8 cellular contexts compared by ENCODE assay signal in the genomic region with DNA sequence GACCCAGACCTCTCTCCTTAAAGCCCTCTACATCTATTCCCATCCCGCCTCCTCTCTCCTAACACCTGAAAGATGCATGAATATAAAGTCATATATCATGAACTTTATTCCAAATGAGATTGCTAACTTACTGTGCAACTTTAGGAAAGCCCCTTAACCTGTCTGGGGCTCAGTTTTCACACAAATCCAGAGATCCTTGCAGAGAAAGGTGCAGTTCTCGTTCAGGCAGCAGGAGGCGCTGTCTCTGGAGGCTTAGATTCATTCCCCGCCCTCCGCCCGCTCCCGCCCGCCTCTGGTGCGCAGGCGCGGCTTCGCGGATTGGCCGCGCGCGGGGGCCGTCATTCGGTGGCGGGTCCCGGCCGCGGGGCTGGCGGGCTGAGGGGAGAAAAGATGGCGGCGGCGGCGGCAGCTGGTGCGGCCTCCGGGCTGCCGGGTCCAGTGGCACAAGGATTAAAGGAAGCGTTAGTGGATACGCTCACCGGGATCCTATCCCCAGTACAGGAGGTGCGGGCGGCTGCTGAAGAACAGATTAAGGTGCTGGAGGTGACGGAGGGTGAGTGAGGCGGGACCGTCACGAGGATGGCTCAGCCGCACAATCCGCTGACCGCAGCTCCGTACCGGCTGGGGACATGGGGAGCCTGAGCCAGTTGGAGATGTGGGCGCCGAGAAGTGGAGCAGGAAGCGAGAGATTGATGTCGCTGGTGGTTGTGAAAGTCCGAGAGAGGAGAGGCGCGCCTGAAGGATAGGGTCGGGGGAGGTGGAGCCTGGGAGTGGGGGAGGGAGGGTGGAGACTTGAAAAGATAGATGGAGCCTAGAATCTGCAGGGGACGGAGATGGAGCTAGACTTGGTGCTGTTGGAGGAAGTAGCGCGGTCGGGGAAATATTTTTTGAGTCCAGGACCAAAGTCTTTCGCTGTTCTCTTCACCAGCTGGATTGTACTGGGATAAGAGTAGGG. TPM values are rescaled to one million over a fixed set of nuclear protein-coding genes. Genes with fewer than 3 reads are reported as not detected.
DNase-seq lines count a peak whose midpoint lies in the region; TF ChIP-seq lines count a peak whose summit lies in the region.

A gene (plus strand): TSS at position 338 of the 955 bp plus-strand sequence. CDS start 53 bp downstream, at position 391.

- peaks cover 80% of the 10 kb centered on the region for H3K4me1 Mint-ChIP-seq in nephron progenitor cell
- peaks cover 48% of the 10 kb centered on the region for H3K4me1 Mint-ChIP-seq in stimulated activated naive CD8-positive, alpha-beta T cell treated with anti-CD3 and anti-CD28 coated beads, Interleukin-15, Interleukin-2, amounts not matched to agents 100 ng/mL and 50 ng/mL, for 24 hours (ENCODE audit: low read depth)

- H3K36me3 ChIP-seq in H7 (replicated peaks; ENCODE audit: control insufficient read depth, insufficient read depth, low read length): no peaks in the 10 kb centered on the region

- peak within 1 kb of the TSS; percentile 98 for H3K27ac Mint-ChIP-seq in nephron progenitor cell
- H3K27ac Mint-ChIP-seq in stimulated activated naive CD8-positive, alpha-beta T cell treated with anti-CD3 and anti-CD28 coated beads, Interleukin-15, Interleukin-2, amounts not matched to agents 100 ng/mL and 50 ng/mL, for 24 hours: peak within 1 kb of the TSS; percentile 98

- in situ Hi-C loops in G401 (cut with HindIII; ENCODE audit: low sequenced_read_pairs): no loop called here

- peak; percentile 93 for TF ChIP-seq CTCF in nephron progenitor cell (IDR thresholded peaks at IDR 0.05)

- DNase-seq in G401 (ENCODE audit: low spot score): peak; percentile 91
- DNase-seq in H7: peak; percentile 99
- peak; percentile 91 for DNase-seq in M059J (ENCODE audit: low read depth)
- DNase-seq in SHP77 treated with DMSO at 0.1 percent for 48 hours (lab: John Stamatoyannopoulos, UW): peak; percentile 48
- DNase-seq in activated effector memory CD4-positive, alpha-beta T cell treated with anti-CD3 and anti-CD28 coated beads, Interleukin-2, amount 50 U/mL, for 16 hours: peak; percentile 98
- DNase-seq in fibroblast of the conjunctiva (ENCODE audit: low read depth): peak; percentile 89
- peak; percentile 99 for DNase-seq in nephron progenitor cell

- peaks cover 2% of the 10 kb centered on the region for H3K36me3 Mint-ChIP-seq in nephron progenitor cell (ENCODE audit: low read depth)
- peaks cover 23% of the 10 kb centered on the region for H3K36me3 Mint-ChIP-seq in stimulated activated naive CD8-positive, alpha-beta T cell treated with anti-CD3 and anti-CD28 coated beads, Interleukin-15, Interleukin-2, amounts not matched to agents 100 ng/mL and 50 ng/mL, for 24 hours (ENCODE audit: low read depth)

- peaks cover 7% of the 10 kb centered on the region for H3K27me3 Mint-ChIP-seq in nephron progenitor cell (ENCODE audit: low read depth, poor library complexity)
- no peaks in the 10 kb centered on the region for H3K27me3 Mint-ChIP-seq in stimulated activated naive CD8-positive, alpha-beta T cell treated with anti-CD3 and anti-CD28 coated beads, Interleukin-15, Interleukin-2, amounts not matched to agents 100 ng/mL and 50 ng/mL, for 24 hours

- no peaks in the 10 kb centered on the region for H3K27me3 ChIP-seq in H7 (ENCODE audit: control insufficient read depth, insufficient read depth, low read length)

- H3K9me3 Mint-ChIP-seq in nephron progenitor cell: no peaks in the 10 kb centered on the region
- no peaks in the 10 kb centered on the region for H3K9me3 Mint-ChIP-seq in stimulated activated naive CD8-positive, alpha-beta T cell treated with anti-CD3 and anti-CD28 coated beads, Interleukin-15, Interleukin-2, amounts not matched to agents 100 ng/mL and 50 ng/mL, for 24 hours

- peak within 1 kb of the TSS; percentile 99 for H3K4me3 ChIP-seq in H7 (ENCODE audit: insufficient read depth, low read depth, low read length)

- peak within 1 kb of the TSS; percentile 97 for H3K4me3 Mint-ChIP-seq in nephron progenitor cell
- peak within 1 kb of the TSS; percentile 96 for H3K4me3 Mint-ChIP-seq in stimulated activated naive CD8-positive, alpha-beta T cell treated with anti-CD3 and anti-CD28 coated beads, Interleukin-15, Interleukin-2, amounts not matched to agents 100 ng/mL and 50 ng/mL, for 24 hours

RNA-seq across cellular contexts. Expression of the gene that starts here (rescaled TPM):
- total RNA-seq in G401 (2014; rRNA removed; shearing (Covaris generic)): 22.9 and 32.7 TPM in 2 replicates
- total RNA-seq in H7 (2014; rRNA removed; shearing (Covaris generic)): 55.8 and 57.6 TPM in 2 replicates
- 31.3 and 43.9 TPM in 2 replicates for total RNA-seq in M059J (2014; rRNA removed; shearing (Covaris generic))

Comparison
In these comparisons a context has a peak if more than half of its experiments do, and no peak if none do; other contexts are left out.
1. Peak in every context shown above with its lines: DNase-seq and H3K4me3 ChIP-seq.
2. DNase-seq: peak in every context shown above with its lines; median percentile 99 in H7; 99 in nephron progenitor cell; 98 in activated effector memory CD4-positive, alpha-beta T cell treated with anti-CD3 and anti-CD28 coated beads, Interleukin-2, amount 50 U/mL, for 16 hours; 91 in G401; 91 in M059J; 89 in fibroblast of the conjunctiva; 48 in SHP77 treated with DMSO at 0.1 percent for 48 hours.